Comparison of ENCODE assay signal across 8 cellular contexts in genomic region chr12:57520008-57520726, GRCh38. TPM values are rescaled to one million over a fixed set of nuclear protein-coding genes. Genes with fewer than 3 reads are reported as not detected.
DNase-seq lines count a peak whose midpoint lies in the region; ATAC-seq, FAIRE-seq and TF ChIP-seq lines count a peak whose summit lies in the region.

Gene DDIT3, minus strand, starts transcription at chr12:57520514. Its CDS starts 3,108 bp downstream, at chr12:57517406.

- ATAC-seq in GM19395 (IDR thresholded peaks at IDR 0.05; ENCODE audit: unreplicated experiment) (peak; percentile 70), HG03558 (IDR thresholded peaks at IDR 0.05; ENCODE audit: extremely low read depth, unreplicated experiment) (peak; percentile 45), HepG2 (peak; percentile 71)

- CTCF ChIA-PET in HepG2 (lab: Yijun Ruan, JAX; ENCODE audit: low intra/inter-chr PET ratio, low total read pairs): no interaction called here

- H3K4me3 ChIP-seq in BLaER1 treated with 17β-estradiol and CSF1 and Interleukin-3, amounts not matched to agents 10 nM and 100 nM: peak within 1 kb of the TSS; percentile 70 to 98 (median 88)
- peak within 1 kb of the TSS; percentile 93 to 99 (median 97) for H3K4me3 ChIP-seq in HepG2 (replicated peaks in 1 of 3; ENCODE audit: insufficient read depth in 1 of 3, low read depth in 2 of 3, low read length in 3 of 3)

- in situ Hi-C loops in HepG2 (cut with HindIII; ENCODE audit: extremely low pct_ligation_motif_present, low pct_unique_long_range_greater_than_20kb): no loop called here

- no peaks in the 10 kb centered on the region for H3K9me3 ChIP-seq in BLaER1 treated with 17β-estradiol and CSF1 and Interleukin-3, amounts not matched to agents 10 nM and 100 nM (replicated peaks in 1 of 11)
- no peaks in the 10 kb centered on the region for H3K9me3 ChIP-seq in HepG2 (ENCODE audit: low read length)

- peak; percentile 98 to 100 for TF ChIP-seq POLR2A in HepG2 (IDR thresholded peaks at IDR 0.05; ENCODE audit: insufficient read depth in 1 of 2, low read depth in 2 of 2, low read length in 2 of 2)

- peak; percentile 96 for FAIRE-seq in HepG2 (lab: Jason Lieb, UNC)

- TF ChIP-seq CTCF in HepG2 (CRISPR knock-in tag; IDR thresholded peaks at IDR 0.05): peak; percentile 30

- 2% methylated on average over 18 of the region's 48 CpGs for WGBS in HepG2 (ENCODE audit: low lambda C conversion rate)

- intact Hi-C loops in HepG2 (cut with micrococcal nuclease; ENCODE audit: unreplicated experiment): loop anchor here (5.0 kb wide), 1 partner anchor 102 kb away; no protein-coding TSS in a partner anchor

- peak within 1 kb of the TSS; percentile 86 to 97 (median 91) for H3K4me2 ChIP-seq in BLaER1 treated with 17β-estradiol and CSF1 and Interleukin-3, amounts not matched to agents 10 nM and 100 nM
- H3K4me2 ChIP-seq in HepG2 (ENCODE audit: low read depth, low read length): peak within 1 kb of the TSS; percentile 93

- POLR2A ChIA-PET in HepG2 (lab: Yijun Ruan, JAX): interaction anchor here (0.6 to 7.8 kb wide), 32 partner anchors 8 to 431 kb away, joined by 3 to 90 read pairs (median 5); partner anchors contain the start of genes ARHGEF25, B4GALNT1, DCTN2 and GLI1

- peaks cover 53 to 73% (median 63%) of the 10 kb centered on the region in 10 experiments for H3K4me1 ChIP-seq in BLaER1 treated with 17β-estradiol and CSF1 and Interleukin-3, amounts not matched to agents 10 nM and 100 nM
- peaks cover 47% of the 10 kb centered on the region for H3K4me1 ChIP-seq in HepG2 (ENCODE audit: insufficient read depth, low read length)

- DNase-seq in NCI-H748 treated with DMSO at 0.1 percent for 48 hours (lab: John Stamatoyannopoulos, UW) (peak; percentile 94), dedifferentiated amniotic fluid mesenchymal stem cell (ENCODE audit: extremely low spot score) (peak; percentile 99), HepG2 (ENCODE audit: low spot score) (peak; percentile 97)
- DNase-seq in activated CD4-positive, alpha-beta T cell treated with anti-CD3 and anti-CD28 coated beads, Interleukin-2, amount 50 U/mL, for 1 hour: peak; percentile 100
- peak; percentile 98 to 99 for DNase-seq in stimulated activated CD4-positive, alpha-beta T cell treated with anti-CD3 and anti-CD28 coated beads, Interleukin-2, amount 100 ng/mL, for 48 hours

- H3K27ac ChIP-seq in BLaER1 treated with 17β-estradiol and CSF1 and Interleukin-3, amounts not matched to agents 10 nM and 100 nM: peak within 1 kb of the TSS; percentile 95 to 99 (median 97)
- H3K27ac ChIP-seq in HepG2 (ENCODE audit: extremely low read length, insufficient read depth, low read length): peak within 1 kb of the TSS; percentile 97

- peaks cover 48 to 58% (median 55%) of the 10 kb centered on the region in 11 experiments for H3K36me3 ChIP-seq in BLaER1 treated with 17β-estradiol and CSF1 and Interleukin-3, amounts not matched to agents 10 nM and 100 nM
- H3K36me3 ChIP-seq in HepG2 (replicated peaks in 1 of 2; ENCODE audit: control insufficient read depth in 1 of 2, insufficient read depth in 2 of 2, low read length in 2 of 2): peaks cover 14 to 35% of the 10 kb centered on the region in 2 experiments

- TF ChIP-seq EP300 in HepG2 (IDR thresholded peaks at IDR 0.05; ENCODE audit: low read depth in 2 of 2, low read length in 2 of 2): no peak; a peak in 2 of 4 replicates
- TF ChIP-seq EP300 in HepG2 (CRISPR knock-in tag; IDR thresholded peaks at IDR 0.05; ENCODE audit: borderline replicate concordance): no peak

- peaks cover 39% of the 10 kb centered on the region for H3K79me2 ChIP-seq in HepG2 (ENCODE audit: insufficient read depth, low read length)

- H3K9ac ChIP-seq in BLaER1 treated with 17β-estradiol and CSF1 and Interleukin-3, amounts not matched to agents 10 nM and 100 nM: peak within 1 kb of the TSS; percentile 93 to 100 (median 98)
- peak within 1 kb of the TSS; percentile 100 for H3K9ac ChIP-seq in HepG2 (ENCODE audit: insufficient read depth, low read depth, low read length)

- H4K20me1 ChIP-seq in BLaER1 treated with 17β-estradiol and CSF1 and Interleukin-3, amounts not matched to agents 10 nM and 100 nM: peaks cover 60 to 68% (median 64%) of the 10 kb centered on the region in 11 experiments
- peaks cover 35% of the 10 kb centered on the region for H4K20me1 ChIP-seq in HepG2 (ENCODE audit: insufficient read depth, low read length)

- H3K27me3 ChIP-seq in BLaER1 treated with 17β-estradiol and CSF1 and Interleukin-3, amounts not matched to agents 10 nM and 100 nM: no peaks in the 10 kb centered on the region
- no peaks in the 10 kb centered on the region; a peak in 1 of 5 replicates for H3K27me3 ChIP-seq in HepG2 (ENCODE audit: control insufficient read depth in 1 of 2, insufficient read depth in 2 of 2, low read length in 2 of 2)

- BruUV-seq in HepG2 (replicated peaks; lab: Mats Ljungman, UMichigan): TSS peak; percentile 74

- TF ChIP-seq RAD21 in HepG2 (CRISPR knock-in tag; IDR thresholded peaks at IDR 0.05): peak; percentile 51; the same call in 1 of the 2 replicates

- no peak within 1 kb of the TSS for H2AFZ ChIP-seq in HepG2 (ENCODE audit: low read length)

RNA-seq across cellular contexts. Expression of gene DDIT3, which starts in this region (rescaled TPM):
- total RNA-seq in HepG2 (2016; rRNA removed; fragmentation: Illumina TruSeq; extraction: Trizol): 17.5 and 27.5 TPM in 2 replicates
- 13.2 and 15.7 TPM in 2 replicates for total RNA-seq in HepG2 (2016; cell fraction: cytosol; rRNA removed; fragmentation: Illumina TruSeq; extraction: Trizol; ENCODE audit: low read depth)
- total RNA-seq in HepG2 (2016; cell fraction: insoluble cytoplasmic fraction; rRNA removed; fragmentation: Illumina TruSeq; extraction: Trizol): 20.9 and 30.4 TPM in 2 replicates
- total RNA-seq in HepG2 (2016; cell fraction: membrane; rRNA removed; fragmentation: Illumina TruSeq; extraction: Trizol): 15.9 and 19.3 TPM in 2 replicates
- total RNA-seq in HepG2 (2016; cell fraction: nucleus; rRNA removed; fragmentation: Illumina TruSeq; extraction: Trizol): 37.8 and 43.6 TPM in 2 replicates
- 45.2 and 48.7 TPM in 2 replicates for polyA plus RNA-seq in HepG2 (2011; rRNA removed)
- 22.9 and 23.5 TPM in 2 replicates for polyA plus RNA-seq in HepG2 (2011; cell fraction: cytosol; rRNA removed)
- 90.1 and 90.7 TPM in 2 replicates for polyA plus RNA-seq in HepG2 (2011; cell fraction: nucleus; rRNA removed)
- 29.8 and 51.1 TPM in 2 replicates for polyA plus RNA-seq in HepG2 (2012)
- 8.3 and 8.5 TPM in 2 replicates for polyA plus RNA-seq in HepG2 (2016; cell fraction: cytosol; fragmentation: Illumina TruSeq; extraction: Trizol; ENCODE audit: low read depth)
- 16.7 and 17.7 TPM in 2 replicates for polyA plus RNA-seq in HepG2 (2016; cell fraction: insoluble cytoplasmic fraction; fragmentation: Illumina TruSeq; extraction: Trizol; ENCODE audit: low read depth)
- 9.9 and 11.5 TPM in 2 replicates for polyA plus RNA-seq in HepG2 (2016; cell fraction: membrane; fragmentation: Illumina TruSeq; extraction: Trizol; ENCODE audit: low read depth)
- polyA plus RNA-seq in HepG2 (2016; cell fraction: nucleus; fragmentation: Illumina TruSeq; extraction: Trizol; ENCODE audit: insufficient read depth, low read depth): 85.6 and 93.4 TPM in 2 replicates
- polyA minus RNA-seq in HepG2 (2011; rRNA and poly(A)+ RNA removed; ENCODE audit: low replicate concordance): 11.9 and 14.2 TPM in 2 replicates
- polyA minus RNA-seq in HepG2 (2011; cell fraction: cytosol; rRNA and poly(A)+ RNA removed): 6.3 and 7.4 TPM in 2 replicates
- 43.4 and 45.6 TPM in 2 replicates for polyA minus RNA-seq in HepG2 (2011; cell fraction: nucleus; rRNA and poly(A)+ RNA removed)

Comparison
In these comparisons a context has a peak if more than half of its experiments do, and no peak if none do; other contexts are left out.
1. Peak in every context shown above with its lines: DNase-seq, ATAC-seq, H3K4me3 ChIP-seq and H3K27ac ChIP-seq.